12 cellular contexts compared by ENCODE assay signal in the genomic region with DNA sequence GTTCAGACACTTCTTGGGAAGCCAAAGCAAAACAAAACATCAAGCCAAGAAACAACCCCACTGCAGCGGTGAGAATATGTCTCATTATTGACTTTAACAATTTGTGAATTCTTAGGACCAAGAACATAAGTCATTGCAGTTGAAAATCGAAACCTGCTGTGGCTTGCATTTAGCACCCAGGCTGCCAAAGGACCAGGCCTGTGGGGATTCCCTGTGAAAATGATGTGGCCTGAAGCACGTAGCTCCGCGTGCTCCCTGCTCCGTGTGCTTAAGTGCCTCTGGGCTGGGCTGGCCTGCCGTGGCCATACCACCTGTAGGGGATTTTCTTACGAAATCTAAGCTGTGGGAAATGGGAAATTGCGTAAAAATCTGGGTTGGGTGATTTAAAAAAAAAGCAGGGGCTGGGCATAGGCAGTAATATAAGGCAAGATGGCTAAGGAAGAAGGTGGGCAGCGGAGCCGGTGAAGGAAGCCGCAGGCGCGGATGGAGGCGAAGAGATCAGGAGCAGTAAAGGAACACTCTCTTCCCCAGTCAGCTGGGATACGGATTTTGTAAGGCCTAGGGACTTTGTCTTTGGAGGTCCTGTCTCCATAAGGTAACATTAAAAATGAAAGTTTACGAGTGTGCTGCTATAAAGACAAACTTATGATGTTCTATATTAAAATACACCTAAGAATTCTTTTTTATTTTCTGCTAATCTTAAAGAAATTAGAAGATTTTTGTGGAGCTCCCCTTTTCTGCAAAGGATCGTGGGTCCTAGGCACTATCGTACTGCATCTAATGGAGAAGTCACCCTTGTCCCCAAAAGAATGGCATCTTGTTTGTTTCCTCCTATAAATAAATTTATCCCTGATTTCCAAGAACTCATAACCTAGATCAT.
DNase-seq lines count a peak whose midpoint lies in the region; ATAC-seq and TF ChIP-seq lines count a peak whose summit lies in the region.
"Had no signal": no experiment of that assay in that cellular context is flagged by ENCODE, and none has a peak within 500 bp of the region (broad histone marks: within the 10 kb centered on the region; RNA-seq: fewer than 3 reads in every experiment).

No MANE protein-coding gene starts in this region.

- H3K9ac ChIP-seq in mammary epithelial cell (ENCODE audit: insufficient read depth, low read length) = no peak overlapping the region
- H3K9ac ChIP-seq: BLaER1 treated with 17β-estradiol and CSF1 and Interleukin-3, amounts not matched to agents 10 nM and 100 nM had no signal

- peaks cover 11% of the 10 kb centered on the region for H3K4me1 ChIP-seq in mammary epithelial cell (ENCODE audit: insufficient read depth, low read length)
- H3K4me1 ChIP-seq: ascending aorta had no signal

- H3K27ac ChIP-seq in mammary epithelial cell (ENCODE audit: insufficient read depth, low read depth, low read length) = peak overlapping the region; percentile 73
- H3K27ac ChIP-seq: ascending aorta; BLaER1 treated with 17β-estradiol and CSF1 and Interleukin-3, amounts not matched to agents 10 nM and 100 nM had no signal

- DNase-seq in mammary epithelial cell (peak; percentile 97), OCI-M2 (lab: John Stamatoyannopoulos, UW; ENCODE audit: unreplicated experiment) (no peak), NCI-H345 (lab: John Stamatoyannopoulos, UW) (no peak), NCI-H2029 (lab: John Stamatoyannopoulos, UW) (no peak), ACHN (no peak)
- DNase-seq: activated B cell treated with CpG ODN at 0.5 μM for 24 hours, NCI-H510A treated with DMSO at 0.1 percent for 48 hours had no signal

- in situ Hi-C loops in mammary epithelial cell (cut with MboI; ENCODE audit: low sequenced_read_pairs in 2 of 2) (no loop called here), ACHN (cut with HindIII; ENCODE audit: low pct_ligation_motif_present, low pct_unique_long_range_greater_than_20kb, low sequenced_read_pairs) (no loop called here)

- dilution Hi-C loops in mammary epithelial cell (cut with HindIII; ENCODE audit: low sequenced_read_pairs) = no loop called here

- ATAC-seq in GM18498 (IDR thresholded peaks at IDR 0.05; ENCODE audit: unreplicated experiment) (peak; percentile 75), GM21360 (IDR thresholded peaks at IDR 0.05; ENCODE audit: unreplicated experiment) (peak; percentile 85), HG03095 (IDR thresholded peaks at IDR 0.05; ENCODE audit: unreplicated experiment) (peak; percentile 72)

- H3K27me3 ChIP-seq in mammary epithelial cell (ENCODE audit: insufficient read depth, low read length) = no peaks in the 10 kb centered on the region
- H3K27me3 ChIP-seq: ascending aorta; BLaER1 treated with 17β-estradiol and CSF1 and Interleukin-3, amounts not matched to agents 10 nM and 100 nM had no signal

- BruUV-seq in mammary epithelial cell (replicated peaks; lab: Mats Ljungman, UMichigan) = no TSS peak

- no peaks in the 10 kb centered on the region for H4K20me1 ChIP-seq in mammary epithelial cell (ENCODE audit: insufficient read depth, low read length)
- H4K20me1 ChIP-seq: BLaER1 treated with 17β-estradiol and CSF1 and Interleukin-3, amounts not matched to agents 10 nM and 100 nM had no signal

- H3K36me3 ChIP-seq in mammary epithelial cell (ENCODE audit: insufficient read depth, low read length) = no peaks in the 10 kb centered on the region
- H3K36me3 ChIP-seq: ascending aorta; BLaER1 treated with 17β-estradiol and CSF1 and Interleukin-3, amounts not matched to agents 10 nM and 100 nM had no signal

- CTCF ChIA-PET in mammary epithelial cell (lab: Charles Lee; ENCODE audit: low non-redundant PET) = no interaction called here

- no peak for TF ChIP-seq CTCF in mammary epithelial cell (conservative IDR thresholded peaks at IDR 0.05 in 1 of 2, IDR thresholded peaks at IDR 0.05 in 1 of 2; ENCODE audit: extremely low read depth in 1 of 2, insufficient read depth in 1 of 2, low read depth in 1 of 2, low read length in 2 of 2)

- peak overlapping the region; percentile 40 for H3K4me2 ChIP-seq in mammary epithelial cell (ENCODE audit: insufficient read depth, low read depth, low read length)
- H3K4me2 ChIP-seq: BLaER1 treated with 17β-estradiol and CSF1 and Interleukin-3, amounts not matched to agents 10 nM and 100 nM had no signal

- intact Hi-C loops in mammary epithelial cell (cut with micrococcal nuclease) = no loop called here

- no peak overlapping the region for H3K4me3 ChIP-seq in mammary epithelial cell (replicated peaks in 1 of 3; ENCODE audit: insufficient read depth in 1 of 3, low read depth in 2 of 3, low read length in 3 of 3)
- H3K4me3 ChIP-seq: ascending aorta; BLaER1 treated with 17β-estradiol and CSF1 and Interleukin-3, amounts not matched to agents 10 nM and 100 nM had no signal

- H3K9me3 ChIP-seq in mammary epithelial cell (replicated peaks; ENCODE audit: insufficient read depth, low read length) = no peaks in the 10 kb centered on the region
- H3K9me3 ChIP-seq: ascending aorta; BLaER1 treated with 17β-estradiol and CSF1 and Interleukin-3, amounts not matched to agents 10 nM and 100 nM had no signal

- peak overlapping the region; percentile 47 for H2AFZ ChIP-seq in mammary epithelial cell (ENCODE audit: low read depth, low read length)

- H3K79me2 ChIP-seq in mammary epithelial cell (ENCODE audit: insufficient read depth, low read length) = no peaks in the 10 kb centered on the region

- WGBS in mammary epithelial cell (ENCODE audit: low coverage, missing lambda C conversion rate) = 65% methylated on average over 15 of the region's 19 CpGs
